In genomic region chr4:56506110-56506705, GRCh38 we compare ENCODE assay signal across 8 cellular contexts. TPM values are rescaled to one million over a fixed set of nuclear protein-coding genes. Genes with fewer than 3 reads are reported as not detected.
DNase-seq lines count a peak whose midpoint lies in the region; ATAC-seq and TF ChIP-seq lines count a peak whose summit lies in the region.

No MANE protein-coding gene starts in this region.

- H3K27ac ChIP-seq in gastrocnemius medialis: no peak overlapping the region

- TF ChIP-seq POLR2A in gastrocnemius medialis (IDR thresholded peaks at IDR 0.05): no peak

- H3K36me3 Mint-ChIP-seq in activated B cell treated with CpG ODN at 0.5 μM for 24 hours (ENCODE audit: low read depth) (peaks cover 18% of the 10 kb centered on the region), glutamatergic neuron (ENCODE audit: unreplicated experiment) (no peaks in the 10 kb centered on the region)

- DNase-seq in activated B cell treated with CpG ODN at 0.5 μM for 24 hours: no peak
- DNase-seq in glutamatergic neuron: no peak
- no peak for DNase-seq in gastrocnemius medialis
- no peak for DNase-seq in islet precursor cell
- no peak for DNase-seq in LoVo (ENCODE audit: low spot score)

- ATAC-seq in GM18511 (IDR thresholded peaks at IDR 0.05; ENCODE audit: unreplicated experiment) (peak; percentile 11), activated B cell treated with CpG ODN at 0.5 μM for 24 hours (ENCODE audit: low read depth) (no peak), gastrocnemius medialis (no peak), HG03378 (IDR thresholded peaks at IDR 0.05; ENCODE audit: unreplicated experiment) (no peak), HG02623 (IDR thresholded peaks at IDR 0.05; ENCODE audit: unreplicated experiment) (no peak)

- H3K36me3 ChIP-seq in gastrocnemius medialis: peaks cover 0 to 25% of the 10 kb centered on the region in 2 donors

- no peak for TF ChIP-seq CTCF in activated B cell treated with CpG ODN at 0.5 μM for 24 hours (IDR thresholded peaks at IDR 0.05)
- no peak for TF ChIP-seq CTCF in glutamatergic neuron (IDR thresholded peaks at IDR 0.05; ENCODE audit: partially characterized antibody, unreplicated experiment)
- no peak for TF ChIP-seq CTCF in gastrocnemius medialis (IDR thresholded peaks at IDR 0.05 in 4 of 5, conservative IDR thresholded peaks at IDR 0.05 in 1 of 5)

- peak overlapping the region; percentile 50 to 58 (median 54) for H3K4me3 ChIP-seq in gastrocnemius medialis

- H3K27me3 Mint-ChIP-seq in activated B cell treated with CpG ODN at 0.5 μM for 24 hours: peaks cover 2% of the 10 kb centered on the region
- H3K27me3 Mint-ChIP-seq in glutamatergic neuron (ENCODE audit: unreplicated experiment): peaks cover 7% of the 10 kb centered on the region

- H3K27me3 ChIP-seq in gastrocnemius medialis: peaks cover 7 to 9% (median 8%) of the 10 kb centered on the region in 3 donors

- H3K9me3 Mint-ChIP-seq in activated B cell treated with CpG ODN at 0.5 μM for 24 hours: no peaks in the 10 kb centered on the region
- peaks cover 2% of the 10 kb centered on the region for H3K9me3 Mint-ChIP-seq in glutamatergic neuron (ENCODE audit: unreplicated experiment)

- POLR2A ChIA-PET in activated B cell treated with CpG ODN at 0.5 μM for 24 hours (lab: Charles Lee): no interaction called here

- H3K4me1 ChIP-seq in gastrocnemius medialis: peaks cover 0 to 8% of the 10 kb centered on the region in 2 donors

- no peak overlapping the region for H3K27ac Mint-ChIP-seq in activated B cell treated with CpG ODN at 0.5 μM for 24 hours
- H3K27ac Mint-ChIP-seq in glutamatergic neuron (ENCODE audit: unreplicated experiment): peak overlapping the region; percentile 77

- CTCF ChIA-PET in activated B cell treated with CpG ODN at 0.5 μM for 24 hours (lab: Charles Lee): no interaction called here

- no peaks in the 10 kb centered on the region for H3K9me3 ChIP-seq in gastrocnemius medialis

- H3K4me3 Mint-ChIP-seq in activated B cell treated with CpG ODN at 0.5 μM for 24 hours (peak overlapping the region; percentile 88), glutamatergic neuron (ENCODE audit: unreplicated experiment) (peak overlapping the region; percentile 93)

- intact Hi-C loops in activated B cell treated with CpG ODN at 0.5 μM for 24 hours (cut with micrococcal nuclease) (loop anchor here (5.0 kb wide), 1 partner anchor 296 kb away; no protein-coding TSS in a partner anchor), gastrocnemius medialis (cut with DNase I; ENCODE audit: low total_unique reads) (no loop called here)

- in situ Hi-C loops in gastrocnemius medialis (cut with MboI; ENCODE audit: low sequenced_read_pairs in 4 of 4): no loop called here

- H3K4me1 Mint-ChIP-seq in activated B cell treated with CpG ODN at 0.5 μM for 24 hours (peaks cover 19% of the 10 kb centered on the region), glutamatergic neuron (ENCODE audit: low read depth, unreplicated experiment) (peaks cover 2% of the 10 kb centered on the region)

RNA-seq across cellular contexts. Expression of gene ARL9, which starts 0.6 kb away (rescaled TPM):
- total RNA-seq in activated B cell treated with CpG ODN at 0.5 μM for 24 hours: 0.22 TPM in 1 of 2 replicates, not detected in the other
- 0.83 TPM for total RNA-seq in glutamatergic neuron (ENCODE audit: unreplicated experiment)
- under 1 TPM in 1 of 4 donors, not detected in 3; 0.46 TPM for total RNA-seq in gastrocnemius medialis

RNA-seq across cellular contexts. Expression of gene SRP72, which starts 38.8 kb away (rescaled TPM):
- 139 TPM in 2 replicates for total RNA-seq in activated B cell treated with CpG ODN at 0.5 μM for 24 hours
- total RNA-seq in glutamatergic neuron (ENCODE audit: unreplicated experiment): 102 TPM
- 10 to 100 TPM; 35.8 to 70.4 (median 53.1) TPM for total RNA-seq in gastrocnemius medialis
